8 cellular contexts compared by ENCODE assay signal in the genomic region with DNA sequence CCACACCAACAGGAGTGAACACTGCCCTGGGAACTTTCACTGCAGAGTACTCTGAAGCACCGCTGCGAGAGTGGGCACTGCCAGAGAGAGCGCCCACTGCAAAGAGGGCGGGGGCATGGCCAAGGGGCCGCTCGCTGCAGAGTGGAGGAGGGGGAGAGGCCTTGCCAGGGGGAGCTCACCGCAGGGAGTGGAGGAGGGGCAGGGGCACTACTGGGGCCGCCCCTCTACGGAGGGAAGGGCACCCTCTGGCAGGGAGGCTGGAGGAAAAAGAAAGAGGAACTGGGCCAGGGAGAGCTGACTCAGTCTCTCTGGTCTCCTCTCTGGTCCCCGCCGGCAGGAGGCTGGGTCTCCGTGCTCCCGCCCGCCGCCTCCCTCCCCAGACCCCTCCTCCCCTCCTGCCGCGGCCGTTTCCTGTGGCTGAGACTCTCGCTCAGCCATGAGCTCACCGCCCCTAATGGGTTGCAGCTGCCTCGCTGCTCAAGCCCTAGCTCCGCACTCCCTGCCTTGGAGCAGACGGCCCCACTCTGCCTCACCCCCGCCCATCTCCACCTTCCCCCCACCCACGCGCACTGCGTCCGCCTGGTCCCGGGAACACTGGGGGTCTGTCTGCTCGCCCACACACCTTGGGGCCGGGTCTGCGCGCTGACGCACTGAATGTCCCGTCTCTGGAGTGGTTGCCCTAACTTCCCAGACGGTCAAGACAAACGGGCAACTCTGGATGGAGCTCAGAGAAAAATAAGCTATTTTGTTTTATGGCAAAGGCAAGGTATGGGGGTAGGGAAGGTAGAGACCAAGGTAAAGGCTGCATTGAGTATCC. TPM values are rescaled to one million over a fixed set of nuclear protein-coding genes. Genes with fewer than 3 reads are reported as not detected.
DNase-seq lines count a peak whose midpoint lies in the region; ATAC-seq, FAIRE-seq and TF ChIP-seq lines count a peak whose summit lies in the region.

No MANE protein-coding gene starts in this region.

- CTCF ChIA-PET in H1 (lab: Charles Lee; ENCODE audit: partially characterized antibody), result interaction anchor here (0.7 to 6.6 kb wide), 33 partner anchors 9 to 214 kb away, joined by 3 to 110 read pairs (median 6); a partner anchor contains a TSS

- POLR2A ChIA-PET in H1 (lab: Charles Lee; ENCODE audit: partially characterized antibody), result interaction anchor here (0.8 to 12.4 kb wide), 23 partner anchors 9 to 198 kb away, joined by 3 to 245 read pairs (median 4); a partner anchor contains a TSS

- peak overlapping the region; percentile 67 for H4K5ac ChIP-seq in H1 (ENCODE audit: insufficient read length, low read depth, low read length)

- no peak for FAIRE-seq in H1 (lab: Jason Lieb, UNC)

- H3K27ac ChIP-seq in VCaP (peak overlapping the region; percentile 42; the same call in 1 of the 2 replicates), H1 (ENCODE audit: low read depth, low read length) (peak overlapping the region; percentile 72), lung (ENCODE audit: low read depth in 1 of 2, low read length in 1 of 2) (peak overlapping the region; percentile 87 to 93)

- H4K91ac ChIP-seq in H1 (replicated peaks; ENCODE audit: insufficient read length, low read length), result peak overlapping the region; percentile 93

- peaks cover 0 to 13% of the 10 kb centered on the region in 2 experiments; a peak in 2 of 4 replicates for H3K79me2 ChIP-seq in H1 (ENCODE audit: control insufficient read depth in 1 of 2, insufficient read depth in 2 of 2, low read length in 2 of 2)

- H3K4me3 ChIP-seq in H1 (ENCODE audit: extremely low read depth in 1 of 4, insufficient read depth in 2 of 4, low read depth in 3 of 4, low read length in 4 of 4) (peak overlapping the region; percentile 52 to 98 (median 82)), lung (peak overlapping the region; percentile 60)

- no peaks in the 10 kb centered on the region for H3K9me3 Mint-ChIP-seq in stimulated activated memory B cell treated with anti-CD40 and anti-IgM and Interleukin-4, amounts not matched to agents 10 μg/mL and 1 μg/mL and 100 μg/mL, for 72 hours

- H2BK15ac ChIP-seq in H1 (ENCODE audit: low read length), result no peak overlapping the region

- H3K36me3 Mint-ChIP-seq in stimulated activated memory B cell treated with anti-CD40 and anti-IgM and Interleukin-4, amounts not matched to agents 10 μg/mL and 1 μg/mL and 100 μg/mL, for 72 hours, result no peaks in the 10 kb centered on the region

- H3K79me1 ChIP-seq in H1 (ENCODE audit: low read depth, low read length), result no peaks in the 10 kb centered on the region; the same call in 1 of the 2 replicates

- H3K23ac ChIP-seq in H1 (ENCODE audit: insufficient read length), result no peak overlapping the region

- peaks cover 0 to 4% (median 0%) of the 10 kb centered on the region in 4 experiments; a peak in 3 of 7 replicates for H3K27me3 ChIP-seq in H1 (replicated peaks in 1 of 4; ENCODE audit: control insufficient read depth in 3 of 4, extremely low read depth in 1 of 4, insufficient read depth in 3 of 4, low read length in 3 of 4)
- H3K27me3 ChIP-seq in lung (ENCODE audit: control insufficient read depth, insufficient read depth), result no peaks in the 10 kb centered on the region

- H3K14ac ChIP-seq in H1 (ENCODE audit: insufficient read length), result no peak overlapping the region

- 0 out of 2 replicates have a peak overlapping the region, but pooled peaks have one; percentile 73 for H4K8ac ChIP-seq in H1 (ENCODE audit: extremely low read depth, insufficient read depth, low read length)

- TF ChIP-seq RAD21 in H1 (IDR thresholded peaks at IDR 0.05 in 1 of 2, conservative IDR thresholded peaks at IDR 0.05 in 1 of 2; ENCODE audit: low read depth in 2 of 2, low read length in 2 of 2), result no peak

- H3K23me2 ChIP-seq in H1 (ENCODE audit: low read depth, low read length), result peaks cover 25% of the 10 kb centered on the region; the same call in 1 of the 2 replicates

- H3K4me1 Mint-ChIP-seq in stimulated activated memory B cell treated with anti-CD40 and anti-IgM and Interleukin-4, amounts not matched to agents 10 μg/mL and 1 μg/mL and 100 μg/mL, for 72 hours, result peaks cover 42% of the 10 kb centered on the region

- H2BK120ac ChIP-seq in H1 (replicated peaks; ENCODE audit: low read depth, low read length), result peak overlapping the region; percentile 91

- no peak for TF ChIP-seq EP300 in H1 (IDR thresholded peaks at IDR 0.05; ENCODE audit: borderline replicate concordance in 1 of 2, low read depth in 2 of 2, low read length in 2 of 2)

- peak overlapping the region; percentile 77 for H3K4me3 Mint-ChIP-seq in stimulated activated memory B cell treated with anti-CD40 and anti-IgM and Interleukin-4, amounts not matched to agents 10 μg/mL and 1 μg/mL and 100 μg/mL, for 72 hours

- H3K4ac ChIP-seq in H1 (replicated peaks; ENCODE audit: insufficient read length, low read depth, low read length), result peak overlapping the region; percentile 89

- peak overlapping the region; percentile 97 for H3K18ac ChIP-seq in H1 (ENCODE audit: extremely low read depth, low read length)

- H2AFZ ChIP-seq in H1 (ENCODE audit: low read length), result no peak overlapping the region

- H2BK20ac ChIP-seq in H1 (ENCODE audit: low read length), result no peak overlapping the region

- H3K4me2 ChIP-seq in H1 (ENCODE audit: insufficient read depth in 1 of 2, low read depth in 2 of 2, low read length in 2 of 2), result peak overlapping the region; percentile 94 to 96

- WGBS in H1 (ENCODE audit: extremely low coverage in 1 of 2, insufficient coverage in 1 of 2, insufficient read length in 1 of 2, insufficient replicate concordance in 2 of 2, low coverage in 1 of 2, low lambda C conversion rate in 2 of 2, missing lambda C conversion rate in 1 of 2), 2 experiments, result 3% methylated on average over 12 of the region's 37 CpGs; no CpG with 5 or more reads in 1 of the 2 experiments
- 0% methylated on average over 26 to 37 of the region's 37 CpGs for WGBS in lung, 2 donors

- H3K27ac Mint-ChIP-seq in stimulated activated memory B cell treated with anti-CD40 and anti-IgM and Interleukin-4, amounts not matched to agents 10 μg/mL and 1 μg/mL and 100 μg/mL, for 72 hours, result peak overlapping the region; percentile 13

- peak in 1 of 2 experiments; percentile 73; a peak in 1 of 3 replicates for TF ChIP-seq POLR2A in H1 (IDR thresholded peaks at IDR 0.05; ENCODE audit: control extremely low read depth in 1 of 2, low read depth in 2 of 2, low read length in 2 of 2)

- peaks cover 21 to 27% (median 25%) of the 10 kb centered on the region in 4 experiments for H3K36me3 ChIP-seq in H1 (ENCODE audit: control insufficient read depth in 2 of 4, insufficient read depth in 4 of 4, low read length in 3 of 4)
- H3K36me3 ChIP-seq in lung (ENCODE audit: control insufficient read depth in 2 of 2, insufficient read depth in 2 of 2, low read length in 2 of 2), result peaks cover 0 to 14% of the 10 kb centered on the region in 2 donors

- DNase-seq in Ammon's horn (ENCODE audit: low spot score) (peak; percentile 87), NCI-H2196 (lab: John Stamatoyannopoulos, UW; ENCODE audit: unreplicated experiment) (peak; percentile 85), H1 (ENCODE audit: low read depth in 1 of 2, low spot score in 2 of 2) (no peak), lung (ENCODE audit: low spot score) (peak; percentile 81)

- no peak for TF ChIP-seq CTCF in VCaP (conservative IDR thresholded peaks at IDR 0.05)
- TF ChIP-seq CTCF in H1 (IDR thresholded peaks at IDR 0.05; ENCODE audit: control extremely low read depth in 1 of 3, insufficient read depth in 1 of 3, low read depth in 1 of 3, low read length in 3 of 3), result no peak
- no peak for TF ChIP-seq CTCF in lung (IDR thresholded peaks at IDR 0.05; ENCODE audit: control extremely low read depth, extremely low read depth)

- no peaks in the 10 kb centered on the region for H3K9me3 ChIP-seq in H1 (ENCODE audit: insufficient read depth in 2 of 2, low read depth in 1 of 2, low read length in 1 of 2)
- no peaks in the 10 kb centered on the region for H3K9me3 ChIP-seq in lung (ENCODE audit: control insufficient read depth in 2 of 2, insufficient read depth in 1 of 2, low read length in 1 of 2)

- ATAC-seq in GM18870 (IDR thresholded peaks at IDR 0.05; ENCODE audit: unreplicated experiment) (peak; percentile 75), HG03095 (IDR thresholded peaks at IDR 0.05; ENCODE audit: unreplicated experiment) (peak; percentile 66), lung (ENCODE audit: insufficient read depth, low FRiP score) (peak; percentile 40)
- ATAC-seq in stimulated activated memory B cell treated with anti-CD40 and anti-IgM and Interleukin-4, amounts not matched to agents 10 μg/mL and 1 μg/mL and 100 μg/mL, for 72 hours, result peak; percentile 83

- peak overlapping the region; percentile 92; the same call in 1 of the 2 replicates for H2BK12ac ChIP-seq in H1 (ENCODE audit: low read depth, low read length)

- peaks cover 2 to 5% of the 10 kb centered on the region in 2 experiments for H4K20me1 ChIP-seq in H1 (replicated peaks in 1 of 2; ENCODE audit: control insufficient read depth in 1 of 2, insufficient read depth in 2 of 2, low read length in 2 of 2)

- H2AK5ac ChIP-seq in H1 (ENCODE audit: low read depth, low read length), result no peak overlapping the region; the same call in 1 of the 2 replicates

- H3K9ac ChIP-seq in H1 (replicated peaks in 1 of 4; ENCODE audit: extremely low read depth in 1 of 4, low read depth in 3 of 4, low read length in 3 of 4), result peak overlapping the region; percentile 14 to 68 (median 50); a peak in 6 of 7 replicates

- peak overlapping the region; percentile 75 for H3K56ac ChIP-seq in H1 (replicated peaks; ENCODE audit: insufficient read length, low read depth, low read length)

- H3K4me1 ChIP-seq in H1 (replicated peaks in 1 of 4; ENCODE audit: control insufficient read depth in 3 of 4, insufficient read depth in 4 of 4, low read length in 3 of 4) (peaks cover 3 to 14% (median 8%) of the 10 kb centered on the region in 4 experiments), lung (ENCODE audit: control insufficient read depth in 2 of 2, insufficient read depth in 2 of 2, low read length in 2 of 2) (no peaks in the 10 kb centered on the region)

- H2BK5ac ChIP-seq in H1 (ENCODE audit: low read depth, low read length), result peak overlapping the region; percentile 95; the same call in 1 of the 2 replicates

- H3K27me3 Mint-ChIP-seq in stimulated activated memory B cell treated with anti-CD40 and anti-IgM and Interleukin-4, amounts not matched to agents 10 μg/mL and 1 μg/mL and 100 μg/mL, for 72 hours, result peaks cover 57% of the 10 kb centered on the region

RNA-seq across cellular contexts. Expression of a gene that starts 1.3 kb away (rescaled TPM):
- 49.5 and 53.1 TPM in 2 replicates for total RNA-seq in H1 (2021; fragmentation: NEBNext Ultra II Directional; extraction: Animal tissue kit (Norgen Biotek cat#: 25700))
- polyA plus RNA-seq in H1 (2011; rRNA removed) (99.6 and 101 TPM in 2 replicates), lung (10 to 100 TPM; 13.1 to 17.8 TPM)
- 59.7 TPM for polyA plus RNA-seq in H1 (2011; cell fraction: cytosol; rRNA removed)
- 228 TPM for polyA plus RNA-seq in H1 (2011; cell fraction: nucleus; rRNA removed)
- 38.9 to 57.5 TPM (median 53.8 TPM) in 4 replicates for polyA plus RNA-seq in H1 (2012, experiment 1 of 2)
- 42.3 TPM for polyA plus RNA-seq in H1 (2012, experiment 2 of 2)
- polyA plus RNA-seq in H1 (2013, experiment 1 of 2), result 27.6 TPM
- polyA plus RNA-seq in H1 (2013, experiment 2 of 2), result 24.6 TPM
- 61.6 and 73.8 TPM in 2 replicates for polyA minus RNA-seq in H1 (2011; rRNA and poly(A)+ RNA removed)
- 34.4 TPM for polyA minus RNA-seq in H1 (2011; cell fraction: cytosol; rRNA and poly(A)+ RNA removed)
- polyA minus RNA-seq in H1 (2011; cell fraction: nucleus; rRNA and poly(A)+ RNA removed), result 54.1 TPM
- 10 to 100 TPM; 36.7 to 48.6 TPM for total RNA-seq in lung

RNA-seq across cellular contexts. Expression of a gene that starts 13.8 kb away (rescaled TPM):
- not detected in 2 replicates for total RNA-seq in H1 (2021; fragmentation: NEBNext Ultra II Directional; extraction: Animal tissue kit (Norgen Biotek cat#: 25700))
- polyA plus RNA-seq in H1 (2011; rRNA removed) (not detected in 2 replicates), lung (not detected)
- polyA plus RNA-seq in H1 (2011; cell fraction: cytosol; rRNA removed), result not detected
- not detected for polyA plus RNA-seq in H1 (2011; cell fraction: nucleus; rRNA removed)
- not detected in 4 replicates for polyA plus RNA-seq in H1 (2012, experiment 1 of 2)
- not detected for polyA plus RNA-seq in H1 (2012, experiment 2 of 2)
- not detected for polyA plus RNA-seq in H1 (2013, experiment 1 of 2)
- polyA plus RNA-seq in H1 (2013, experiment 2 of 2), result not detected
- not detected in 2 replicates for polyA minus RNA-seq in H1 (2011; rRNA and poly(A)+ RNA removed)
- polyA minus RNA-seq in H1 (2011; cell fraction: cytosol; rRNA and poly(A)+ RNA removed), result not detected
- polyA minus RNA-seq in H1 (2011; cell fraction: nucleus; rRNA and poly(A)+ RNA removed), result not detected
- not detected for total RNA-seq in lung

RNA-seq across cellular contexts. Expression of a gene that starts 27.0 kb away (rescaled TPM):
- 108 and 113 TPM in 2 replicates for total RNA-seq in H1 (2021; fragmentation: NEBNext Ultra II Directional; extraction: Animal tissue kit (Norgen Biotek cat#: 25700))
- polyA plus RNA-seq in H1 (2011; rRNA removed) (160 and 310 TPM in 2 replicates), lung (10 to 100 TPM; 21.6 to 38.3 TPM)
- 158 TPM for polyA plus RNA-seq in H1 (2011; cell fraction: cytosol; rRNA removed)
- polyA plus RNA-seq in H1 (2011; cell fraction: nucleus; rRNA removed), result 334 TPM
- polyA plus RNA-seq in H1 (2012, experiment 1 of 2), result 67.0 to 90.6 TPM (median 84.5 TPM) in 4 replicates
- 82.6 TPM for polyA plus RNA-seq in H1 (2012, experiment 2 of 2)
- polyA plus RNA-seq in H1 (2013, experiment 1 of 2), result 76.2 TPM
- 67.2 TPM for polyA plus RNA-seq in H1 (2013, experiment 2 of 2)
- polyA minus RNA-seq in H1 (2011; rRNA and poly(A)+ RNA removed), result 26.2 and 43.7 TPM in 2 replicates
- polyA minus RNA-seq in H1 (2011; cell fraction: cytosol; rRNA and poly(A)+ RNA removed), result 73.0 TPM
- 124 TPM for polyA minus RNA-seq in H1 (2011; cell fraction: nucleus; rRNA and poly(A)+ RNA removed)
- total RNA-seq in lung, result 10 to 100 TPM in 1 of 2 donors, 1 to 10 TPM in 1; 8.0 to 48.5 TPM

RNA-seq across cellular contexts. Expression of a gene that starts 29.3 kb away (rescaled TPM):
- not detected in 2 replicates for total RNA-seq in H1 (2021; fragmentation: NEBNext Ultra II Directional; extraction: Animal tissue kit (Norgen Biotek cat#: 25700))
- polyA plus RNA-seq in H1 (2011; rRNA removed) (not detected in 2 replicates), lung (under 1 TPM; 0.13 to 0.18 TPM)
- polyA plus RNA-seq in H1 (2011; cell fraction: cytosol; rRNA removed), result not detected
- 0.13 TPM for polyA plus RNA-seq in H1 (2011; cell fraction: nucleus; rRNA removed)
- not detected in 4 replicates for polyA plus RNA-seq in H1 (2012, experiment 1 of 2)
- polyA plus RNA-seq in H1 (2012, experiment 2 of 2), result not detected
- 0.04 TPM for polyA plus RNA-seq in H1 (2013, experiment 1 of 2)
- not detected for polyA plus RNA-seq in H1 (2013, experiment 2 of 2)
- not detected in 2 replicates for polyA minus RNA-seq in H1 (2011; rRNA and poly(A)+ RNA removed)
- polyA minus RNA-seq in H1 (2011; cell fraction: cytosol; rRNA and poly(A)+ RNA removed), result not detected
- polyA minus RNA-seq in H1 (2011; cell fraction: nucleus; rRNA and poly(A)+ RNA removed), result not detected
- total RNA-seq in lung, result not detected

RNA-seq across cellular contexts. Expression of a gene that starts 29.4 kb away (rescaled TPM):
- 1.3 and 1.9 TPM in 2 replicates for total RNA-seq in H1 (2021; fragmentation: NEBNext Ultra II Directional; extraction: Animal tissue kit (Norgen Biotek cat#: 25700))
- 1.9 and 2.2 TPM in 2 replicates for polyA plus RNA-seq in H1 (2011; rRNA removed)
- polyA plus RNA-seq in H1 (2011; cell fraction: cytosol; rRNA removed), result 2.2 TPM
- polyA plus RNA-seq in H1 (2011; cell fraction: nucleus; rRNA removed), result 3.2 TPM
- polyA plus RNA-seq in H1 (2012, experiment 1 of 2), result 1.9 to 3.0 TPM (median 2.2 TPM) in 4 replicates
- polyA plus RNA-seq in H1 (2012, experiment 2 of 2), result 1.8 TPM
- polyA plus RNA-seq in H1 (2013, experiment 1 of 2), result 1.6 TPM
- 1.5 TPM for polyA plus RNA-seq in H1 (2013, experiment 2 of 2)
- polyA minus RNA-seq in H1 (2011; rRNA and poly(A)+ RNA removed), result 0.85 and 2.2 TPM in 2 replicates
- 2.5 TPM for polyA minus RNA-seq in H1 (2011; cell fraction: cytosol; rRNA and poly(A)+ RNA removed)
- polyA minus RNA-seq in H1 (2011; cell fraction: nucleus; rRNA and poly(A)+ RNA removed), result 2.1 TPM
- under 1 TPM; 0.20 to 0.52 TPM for total RNA-seq in lung
- polyA plus RNA-seq in lung, result under 1 TPM; 0.24 to 0.43 TPM

Comparison
In these comparisons a context has a peak if more than half of its experiments do, and no peak if none do; other contexts are left out.
1. DNase-seq: peak in Ammon's horn (single experiment), NCI-H2196 (single experiment) and lung (single experiment); none in H1 (0 of 2).
2. Peak in every context shown above with its lines, with median percentiles within 50 percentile points of each other: ATAC-seq and H3K27ac ChIP-seq.